10 cellular contexts compared by ENCODE assay signal in genomic region chr10:92691042-92691590, GRCh38. TPM values are rescaled to one million over a fixed set of nuclear protein-coding genes. Genes with fewer than 3 reads are reported as not detected.
DNase-seq lines count a peak whose midpoint lies in the region; ATAC-seq and TF ChIP-seq lines count a peak whose summit lies in the region.
"Had no signal": no experiment of that assay in that cellular context is flagged by ENCODE, and none has a peak within 500 bp of the region (broad histone marks: within the 10 kb centered on the region; RNA-seq: fewer than 3 reads in every experiment).

No MANE protein-coding gene starts in this region.

- peak overlapping the region; percentile 95 for H3K4me3 ChIP-seq in IMR-90 (ENCODE audit: insufficient read depth, low read depth, low read length)
- peak overlapping the region; percentile 1 to 88 (median 66) for H3K4me3 ChIP-seq in stomach

- no peak for TF ChIP-seq RAD21 in IMR-90 (IDR thresholded peaks at IDR 0.05; ENCODE audit: low read length)

- no peaks in the 10 kb centered on the region for H3K36me3 Mint-ChIP-seq in activated naive CD8-positive, alpha-beta T cell treated with anti-CD3 and anti-CD28 coated beads for 36 hours
- H3K36me3 Mint-ChIP-seq in immature natural killer cell, result peaks cover 5 to 20% (median 8%) of the 10 kb centered on the region in 3 donors

- POLR2A ChIA-PET in IMR-90 (lab: Charles Lee; ENCODE audit: unreplicated experiment), result interaction anchor here (0.6 kb wide), 1 partner anchor 156 kb away, joined by 3 read pairs; no protein-coding TSS in a partner anchor

- H2BK5ac ChIP-seq in IMR-90 (ENCODE audit: low read depth, low read length, poor library complexity, severe bottlenecking), result no peak overlapping the region

- H3K23ac ChIP-seq in IMR-90 (ENCODE audit: low read depth, low read length), result peak overlapping the region; percentile 91; the same call in 1 of the 2 replicates

- peak overlapping the region; percentile 21; the same call in 1 of the 2 replicates for H2BK20ac ChIP-seq in IMR-90 (ENCODE audit: low read depth, low read length)

- H3K36me3 ChIP-seq in IMR-90 (ENCODE audit: control insufficient read depth, insufficient read depth, low read length) (peaks cover 9% of the 10 kb centered on the region), stomach (no peaks in the 10 kb centered on the region)

- peaks cover 77% of the 10 kb centered on the region for H3K27me3 Mint-ChIP-seq in activated naive CD8-positive, alpha-beta T cell treated with anti-CD3 and anti-CD28 coated beads for 36 hours
- peaks cover 12 to 32% (median 23%) of the 10 kb centered on the region in 3 donors for H3K27me3 Mint-ChIP-seq in immature natural killer cell (ENCODE audit: low read depth in 3 of 3)

- H2AK9ac ChIP-seq in IMR-90 (replicated peaks; ENCODE audit: low read depth, low read length, poor library complexity), result no peak overlapping the region

- peaks cover 2% of the 10 kb centered on the region for H3K9me3 Mint-ChIP-seq in activated naive CD8-positive, alpha-beta T cell treated with anti-CD3 and anti-CD28 coated beads for 36 hours
- no peaks in the 10 kb centered on the region for H3K9me3 Mint-ChIP-seq in immature natural killer cell

- H3K4me1 ChIP-seq in IMR-90 (ENCODE audit: control insufficient read depth, insufficient read depth, low read length), result peaks cover 17% of the 10 kb centered on the region
- peaks cover 0 to 50% (median 33%) of the 10 kb centered on the region in 4 donors for H3K4me1 ChIP-seq in stomach

- no peak overlapping the region for H2AK5ac ChIP-seq in IMR-90 (ENCODE audit: low read depth, low read length)

- CTCF ChIA-PET in IMR-90 (lab: Yijun Ruan, JAX), result interaction anchor here (0.6 to 1.2 kb wide), 3 partner anchors 10 to 152 kb away, joined by 3 to 4 read pairs (median 3); no protein-coding TSS in a partner anchor

- dilution Hi-C loops in IMR-90 (cut with HindIII; ENCODE audit: low sequenced_read_pairs, unreplicated experiment), result no loop called here

- intact Hi-C loops in IMR-90 (cut with micrococcal nuclease) (loop anchor here (5.0 kb wide), 1 partner anchor 131 kb away; no protein-coding TSS in a partner anchor), stomach (cut with DNase I; ENCODE audit: low total_unique reads) (no loop called here)

- H3K9me3 ChIP-seq in IMR-90 (ENCODE audit: control insufficient read depth, insufficient read depth, low read length) (peaks cover 5% of the 10 kb centered on the region; the same call in 1 of the 2 replicates), stomach (no peaks in the 10 kb centered on the region)

- H3K27me3 ChIP-seq in IMR-90 (ENCODE audit: control insufficient read depth, insufficient read depth, low read length), result no peaks in the 10 kb centered on the region
- peaks cover 0 to 50% (median 29%) of the 10 kb centered on the region in 3 donors for H3K27me3 ChIP-seq in stomach

- peak overlapping the region; percentile 42; the same call in 1 of the 2 replicates for H4K5ac ChIP-seq in IMR-90 (ENCODE audit: low read depth, low read length)

- 73% methylated on average over 9 of the region's 26 CpGs; no CpG with 5 or more reads in 1 of the 2 experiments for WGBS in IMR-90 (ENCODE audit: extremely low coverage in 2 of 2, insufficient read length in 1 of 2), 2 experiments
- WGBS in stomach, 5 donors, result 53 to 74% (median 69%) methylated on average over 26 of the region's 26 CpGs

- H2AFZ ChIP-seq in IMR-90 (replicated peaks; ENCODE audit: low read length, poor library complexity), result peak overlapping the region; percentile 35

- H3K4me1 Mint-ChIP-seq in activated naive CD8-positive, alpha-beta T cell treated with anti-CD3 and anti-CD28 coated beads for 36 hours, result peaks cover 20% of the 10 kb centered on the region
- H3K4me1 Mint-ChIP-seq in immature natural killer cell, result peaks cover 22 to 38% of the 10 kb centered on the region in 2 donors

- peak overlapping the region; percentile 79; the same call in 1 of the 2 replicates for H3K9ac ChIP-seq in IMR-90 (ENCODE audit: low read depth, low read length)

- H3K4ac ChIP-seq in IMR-90 (ENCODE audit: low read depth, low read length), result peak overlapping the region; percentile 46; the same call in 1 of the 2 replicates

- no peak for DNase-seq in IMR-90
- DNase-seq in activated naive CD8-positive, alpha-beta T cell treated with anti-CD3 and anti-CD28 coated beads for 36 hours, result no peak
- peak in 1 of 3 donors; percentile 42 for DNase-seq in immature natural killer cell
- DNase-seq in stomach, result no peak
- DNase-seq in COLO829 (ENCODE audit: low spot score), result no peak
- no peak for DNase-seq in SHP77 (lab: John Stamatoyannopoulos, UW)
- DNase-seq in pons (ENCODE audit: low spot score), result no peak
- no peak for DNase-seq in stimulated activated naive CD4-positive, alpha-beta T cell (lab: John Stamatoyannopoulos, UW)
- DNase-seq: effector CD8-positive, alpha-beta T cell; NCI-H446 treated with DMSO at 0.1 percent for 48 hours had no signal

- H3K56ac ChIP-seq in IMR-90 (ENCODE audit: extremely low read depth, insufficient read depth, low read length), result no peak overlapping the region

- no peak for ATAC-seq in IMR-90 (ENCODE audit: low read depth)

- H2BK15ac ChIP-seq in IMR-90 (ENCODE audit: low read depth, low read length), result no peak overlapping the region

- H3K4me3 Mint-ChIP-seq in activated naive CD8-positive, alpha-beta T cell treated with anti-CD3 and anti-CD28 coated beads for 36 hours, result peak overlapping the region; percentile 38
- H3K4me3 Mint-ChIP-seq in immature natural killer cell, result peak overlapping the region; percentile 82 to 91 (median 87)

- H4K91ac ChIP-seq in IMR-90 (ENCODE audit: insufficient read depth, low read depth, low read length), result no peak overlapping the region

- no peak overlapping the region for H3K18ac ChIP-seq in IMR-90 (ENCODE audit: low read depth, low read length)

- peak overlapping the region in 1 of 2 experiments; percentile 62; a peak in 1 of 4 replicates for H4K8ac ChIP-seq in IMR-90 (ENCODE audit: low read depth in 2 of 2, low read length in 2 of 2)

- 0 out of 2 replicates have a peak overlapping the region, but pooled peaks have one; percentile 8 for H2BK120ac ChIP-seq in IMR-90 (ENCODE audit: low read depth, low read length)

- TF ChIP-seq CTCF in IMR-90 (conservative IDR thresholded peaks at IDR 0.05; ENCODE audit: low read depth, low read length) (no peak), stomach (IDR thresholded peaks at IDR 0.05) (no peak)

- in situ Hi-C loops in IMR-90 (cut with MboI; ENCODE audit: low sequenced_read_pairs), result no loop called here

- 0 out of 2 replicates have a peak, but pooled peaks cover 3% of the 10 kb centered on the region for H4K20me1 ChIP-seq in IMR-90 (ENCODE audit: insufficient read depth, low read length)

- H3K27ac ChIP-seq in IMR-90 (ENCODE audit: insufficient read depth, low read length), result no peak overlapping the region
- H3K27ac ChIP-seq in stomach, result peak overlapping the region; percentile 16 to 94 (median 83)

- H3K79me1 ChIP-seq in IMR-90 (ENCODE audit: low read depth in 1 of 2, low read length in 2 of 2), result peaks cover 20 to 45% of the 10 kb centered on the region in 2 experiments; a peak in 3 of 4 replicates

- TF ChIP-seq POLR2A in IMR-90 (IDR thresholded peaks at IDR 0.05; ENCODE audit: low read depth, low read length), result no peak
- no peak for TF ChIP-seq POLR2A in stomach (IDR thresholded peaks at IDR 0.05)

- 0 out of 2 replicates have a peak, but pooled peaks cover 5% of the 10 kb centered on the region for H3K9me1 ChIP-seq in IMR-90 (ENCODE audit: insufficient read depth, low read length)

- H3K27ac Mint-ChIP-seq in activated naive CD8-positive, alpha-beta T cell treated with anti-CD3 and anti-CD28 coated beads for 36 hours, result peak overlapping the region; percentile 25
- peak overlapping the region; percentile 72 to 93 (median 89) for H3K27ac Mint-ChIP-seq in immature natural killer cell

- peak overlapping the region; percentile 71; the same call in 1 of the 2 replicates for H3K14ac ChIP-seq in IMR-90 (replicated peaks; ENCODE audit: low read depth, low read length)

- peak overlapping the region; percentile 94 for H3K4me2 ChIP-seq in IMR-90 (ENCODE audit: low read depth, low read length)

- TF ChIP-seq EP300 in stomach (IDR thresholded peaks at IDR 0.05), result no peak

- TSS peak; percentile 33 for BruUV-seq in IMR-90 (replicated peaks; lab: Mats Ljungman, UMichigan)

TF ChIP-seq in IMR-90, 13 proteins besides CTCF, POLR2A, EP300 and RAD21 (continues in another document):
- TF ChIP-seq CEBPB (IDR thresholded peaks at IDR 0.05; ENCODE audit: low read depth, low read length), result no peak
- TF ChIP-seq RCOR1 (IDR thresholded peaks at IDR 0.05; ENCODE audit: insufficient replicate concordance, low read length), result no peak
- TF ChIP-seq MAFK (IDR thresholded peaks at IDR 0.05; ENCODE audit: low read depth, low read length), result no peak
- no peak for TF ChIP-seq NFE2L2 (IDR thresholded peaks at IDR 0.05; ENCODE audit: low read depth, low read length)
- no peak for TF ChIP-seq FOS (IDR thresholded peaks at IDR 0.05; ENCODE audit: low read depth, low read length)
- no peak for TF ChIP-seq CHD1 (IDR thresholded peaks at IDR 0.05; ENCODE audit: low read depth, low read length)
- no peak for TF ChIP-seq MXI1 (IDR thresholded peaks at IDR 0.05; ENCODE audit: borderline replicate concordance, low read depth, low read length)
- no peak for TF ChIP-seq MAZ (IDR thresholded peaks at IDR 0.05; ENCODE audit: borderline replicate concordance, low read depth, low read length)
- TF ChIP-seq RFX5 (IDR thresholded peaks at IDR 0.05; ENCODE audit: low read depth, low read length), result no peak
- no peak for TF ChIP-seq ELK1 (IDR thresholded peaks at IDR 0.05; ENCODE audit: borderline replicate concordance, low read depth, low read length)
- TF ChIP-seq SMC3 (IDR thresholded peaks at IDR 0.05; ENCODE audit: low read depth, low read length), result no peak
- no peak for TF ChIP-seq BHLHE40 (IDR thresholded peaks at IDR 0.05; ENCODE audit: low read depth, low read length)

RNA-seq across cellular contexts. Expression of gene HHEX, which starts 1.4 kb away (rescaled TPM):
- 2.3 and 4.4 TPM in 2 replicates for total RNA-seq in IMR-90 (2012; rRNA removed)
- polyA plus RNA-seq in IMR-90 (2012; rRNA removed), result 6.2 and 7.7 TPM in 2 replicates
- polyA plus RNA-seq in IMR-90 (2012; cell fraction: cytosol; rRNA removed), result 4.1 and 7.1 TPM in 2 replicates
- 10.6 and 10.9 TPM in 2 replicates for polyA plus RNA-seq in IMR-90 (2012; cell fraction: nucleus; rRNA removed; ENCODE audit: low replicate concordance)
- under 1 TPM; 0.38 to 0.56 TPM for total RNA-seq in activated naive CD8-positive, alpha-beta T cell treated with anti-CD3 and anti-CD28 coated beads for 36 hours
- 1 to 10 TPM; 5.5 to 9.0 (median 7.3) TPM for polyA plus RNA-seq in immature natural killer cell
- total RNA-seq in stomach, result 1 to 10 TPM; 1.4 to 6.8 (median 4.3) TPM
- polyA plus RNA-seq in stomach, result 1 to 10 TPM; 3.8 to 4.7 (median 4.6) TPM
